1 cellular context compared by ENCODE assay signal in genomic region chr4:102533916-102534315, GRCh38.
TF ChIP-seq lines count a peak whose summit lies in the region.

No MANE protein-coding gene starts in this region.

TF ChIP-seq in GM12878, 131 proteins besides CTCF, POLR2A, EP300 and RAD21 (continued from another document):
- TF ChIP-seq, protein P1, sequence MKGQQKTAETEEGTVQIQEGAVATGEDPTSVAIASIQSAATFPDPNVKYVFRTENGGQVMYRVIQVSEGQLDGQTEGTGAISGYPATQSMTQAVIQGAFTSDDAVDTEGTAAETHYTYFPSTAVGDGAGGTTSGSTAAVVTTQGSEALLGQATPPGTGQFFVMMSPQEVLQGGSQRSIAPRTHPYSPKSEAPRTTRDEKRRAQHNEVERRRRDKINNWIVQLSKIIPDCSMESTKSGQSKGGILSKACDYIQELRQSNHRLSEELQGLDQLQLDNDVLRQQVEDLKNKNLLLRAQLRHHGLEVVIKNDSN (IDR thresholded peaks at IDR 0.05; ENCODE audit: borderline replicate concordance, extremely low read length, insufficient read depth, low read depth, low read length) = no peak
- TF ChIP-seq, protein P2, sequence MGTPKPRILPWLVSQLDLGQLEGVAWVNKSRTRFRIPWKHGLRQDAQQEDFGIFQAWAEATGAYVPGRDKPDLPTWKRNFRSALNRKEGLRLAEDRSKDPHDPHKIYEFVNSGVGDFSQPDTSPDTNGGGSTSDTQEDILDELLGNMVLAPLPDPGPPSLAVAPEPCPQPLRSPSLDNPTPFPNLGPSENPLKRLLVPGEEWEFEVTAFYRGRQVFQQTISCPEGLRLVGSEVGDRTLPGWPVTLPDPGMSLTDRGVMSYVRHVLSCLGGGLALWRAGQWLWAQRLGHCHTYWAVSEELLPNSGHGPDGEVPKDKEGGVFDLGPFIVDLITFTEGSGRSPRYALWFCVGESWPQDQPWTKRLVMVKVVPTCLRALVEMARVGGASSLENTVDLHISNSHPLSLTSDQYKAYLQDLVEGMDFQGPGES (IDR thresholded peaks at IDR 0.05) = no peak
